ENCODE assay signal across 24 cellular contexts in genomic region chr3:127009531-127009930, GRCh38.
"Had no signal": no experiment of that assay in that cellular context is flagged by ENCODE, and none has a peak within 500 bp of the region (broad histone marks: within the 10 kb centered on the region; RNA-seq: fewer than 3 reads in every experiment).

No MANE protein-coding gene starts in this region.

- H3K4me3 Mint-ChIP-seq: activated naive CD8-positive, alpha-beta T cell; activated T-cell treated with anti-CD3 and anti-CD28 coated beads, Interleukin-2, amount 50 U/mL, for 24 hours; activated T-helper 17 cell treated with anti-CD3 and anti-CD28 coated beads, Interleukin-2, amount 50 U/mL, for 72 hours; dendritic cell treated with granulocyte-macrophage colony-stimulating factor and Interleukin-4, amounts not matched to agents 40 ng/mL and 50 ng/mL, for 4 days; naive B cell; T-cell had no signal

- DNase-seq: activated CD4-positive, alpha-beta T cell treated with anti-CD3 and anti-CD28 coated beads for 1 hour; activated CD4-positive, alpha-beta T cell treated with anti-CD3 and anti-CD28 coated beads, Interleukin-2, amount 50 U/mL, for 4 hours; activated CD8-positive, alpha-beta memory T cell treated with anti-CD3 and anti-CD28 coated beads for 24 hours; activated CD8-positive, alpha-beta memory T cell treated with anti-CD3 and anti-CD28 coated beads, Interleukin-2, amount 50 U/mL, for 4 hours; activated T-cell treated with anti-CD3 and anti-CD28 coated beads, Interleukin-2, amount 50 U/mL, for 24 hours; effector CD8-positive, alpha-beta T cell; foreskin melanocyte; hippocampal formation; kidney glomerular epithelial cell; left lung; naive B cell; right cardiac atrium; stimulated activated CD4-positive, alpha-beta T cell treated with anti-CD3 and anti-CD28 coated beads, Interleukin-12 subunit alpha, Interleukin-12 subunit beta, amount 100 ng/mL, for 4 hours; stimulated activated CD4-positive, alpha-beta T cell treated with anti-CD3 and anti-CD28 coated beads, Interleukin-4, amount 100 ng/mL, for 4 hours; stimulated activated naive CD8-positive, alpha-beta T cell treated with anti-CD3 and anti-CD28 coated beads, Interleukin-15, Interleukin-2, amounts not matched to agents 100 U/mL and 50 U/mL, for 24 hours; T-cell; thyroid gland; WERI-Rb-1 had no signal

- H3K27me3 ChIP-seq: cardiac muscle cell, left lung, thyroid gland had no signal

- H3K27ac Mint-ChIP-seq: activated naive CD8-positive, alpha-beta T cell; activated T-cell treated with anti-CD3 and anti-CD28 coated beads, Interleukin-2, amount 50 U/mL, for 24 hours; activated T-helper 17 cell treated with anti-CD3 and anti-CD28 coated beads, Interleukin-2, amount 50 U/mL, for 72 hours; dendritic cell treated with granulocyte-macrophage colony-stimulating factor and Interleukin-4, amounts not matched to agents 40 ng/mL and 50 ng/mL, for 4 days; T-cell had no signal

- H3K9me3 ChIP-seq: left lung, thyroid gland had no signal

- H3K4me1 Mint-ChIP-seq: naive B cell, T-cell had no signal

- H3K4me1 ChIP-seq: left lung, thyroid gland had no signal

- ATAC-seq: activated T-helper 17 cell treated with anti-CD3 and anti-CD28 coated beads, Interleukin-2, amount 50 U/mL, for 72 hours; esophagus mucosa; left lung; right cardiac atrium; stimulated activated naive CD8-positive, alpha-beta T cell treated with anti-CD3 and anti-CD28 coated beads, Interleukin-15, Interleukin-2, amounts not matched to agents 100 U/mL and 50 U/mL, for 24 hours; T-cell had no signal

- H3K4me3 ChIP-seq: cardiac muscle cell, left lung, lung, thyroid gland had no signal

- H3K27ac ChIP-seq: cardiac muscle cell, left lung, thyroid gland, WERI-Rb-1 had no signal

- H3K9me3 Mint-ChIP-seq: activated T-cell treated with anti-CD3 and anti-CD28 coated beads, Interleukin-2, amount 50 U/mL, for 24 hours; activated T-helper 17 cell treated with anti-CD3 and anti-CD28 coated beads, Interleukin-2, amount 50 U/mL, for 72 hours; dendritic cell treated with granulocyte-macrophage colony-stimulating factor and Interleukin-4, amounts not matched to agents 40 ng/mL and 50 ng/mL, for 4 days; naive B cell; T-cell had no signal

- H3K27me3 Mint-ChIP-seq: activated naive CD8-positive, alpha-beta T cell; activated T-cell treated with anti-CD3 and anti-CD28 coated beads, Interleukin-2, amount 50 U/mL, for 24 hours; activated T-helper 17 cell treated with anti-CD3 and anti-CD28 coated beads, Interleukin-2, amount 50 U/mL, for 72 hours; dendritic cell treated with granulocyte-macrophage colony-stimulating factor and Interleukin-4, amounts not matched to agents 40 ng/mL and 50 ng/mL, for 4 days; naive B cell; T-cell had no signal

- H3K36me3 Mint-ChIP-seq: activated naive CD8-positive, alpha-beta T cell had no signal
